27 cellular contexts compared by ENCODE assay signal in the genomic region with DNA sequence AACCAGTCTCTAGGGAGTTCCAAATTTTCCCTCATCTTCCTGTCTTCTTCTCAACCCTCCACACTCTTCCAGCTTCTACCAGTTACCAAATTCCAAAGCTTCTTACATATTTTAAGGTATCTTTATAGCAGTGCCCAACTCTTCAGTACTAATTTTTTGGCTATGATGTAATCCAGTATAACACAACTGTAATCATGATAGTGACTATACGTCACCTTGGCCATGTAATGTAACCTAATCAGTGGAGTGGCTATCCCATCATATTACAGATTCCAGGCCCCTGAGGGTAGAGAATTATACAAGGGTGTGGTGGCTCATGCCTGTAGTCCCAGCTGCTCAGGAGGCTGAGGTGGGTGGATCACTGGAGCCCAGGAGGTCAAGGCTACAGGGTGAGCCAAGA.
DNase-seq lines count a peak whose midpoint lies in the region; ATAC-seq and TF ChIP-seq lines count a peak whose summit lies in the region.
"Had no signal": no experiment of that assay in that cellular context is flagged by ENCODE, and none has a peak within 500 bp of the region (broad histone marks: within the 10 kb centered on the region; RNA-seq: fewer than 3 reads in every experiment).

No MANE protein-coding gene starts in this region.

- WGBS in psoas muscle, 3 donors, result 36 to 89% (median 45%) methylated on average over 1 of the region's 1 CpG

- no peak overlapping the region for H3K27ac ChIP-seq in HEK293 (ENCODE audit: extremely low read depth, low read depth, low read length)
- no peak overlapping the region for H3K27ac ChIP-seq in psoas muscle
- H3K27ac ChIP-seq: C4-2B, GM23248, Peyer's patch had no signal

- H3K36me3 Mint-ChIP-seq in chondrocyte (ENCODE audit: low read depth), result no peaks in the 10 kb centered on the region
- H3K36me3 Mint-ChIP-seq: CD8-positive, alpha-beta T cell had no signal

- DNase-seq in EL (peak; percentile 29), chondrocyte (ENCODE audit: low spot score) (no peak), psoas muscle (no peak), DMS79 treated with DMSO at 0.1 percent for 48 hours (lab: John Stamatoyannopoulos, UW) (no peak), HK-2 (ENCODE audit: unreplicated experiment) (no peak)
- DNase-seq: Caco-2; CD8-positive, alpha-beta T cell; DMS 273 treated with DMSO at 0.1 percent for 48 hours; DMS79; GM23248; H9; KBM-7; MM.1S; NCI-H1417; NCI-H1694; NCI-H2029 treated with DMSO at 0.1 percent for 48 hours; NCI-H510A; NCI-H69; OCI-M1; Peyer's patch; SIG-M5; SK-N-SH; T-helper 2 cell had no signal

- H3K9me3 Mint-ChIP-seq in chondrocyte (ENCODE audit: low read depth), result peaks cover 7% of the 10 kb centered on the region

- no peaks in the 10 kb centered on the region for H3K36me3 ChIP-seq in HEK293 (ENCODE audit: control insufficient read depth in 2 of 2, insufficient read depth in 1 of 2, low read length in 2 of 2)
- H3K36me3 ChIP-seq in psoas muscle (ENCODE audit: insufficient read depth in 1 of 2, low read depth in 1 of 2), result no peaks in the 10 kb centered on the region
- H3K36me3 ChIP-seq: Peyer's patch had no signal

- H3K4me3 ChIP-seq in HEK293 (ENCODE audit: low read depth, low read length) (no peak overlapping the region), psoas muscle (no peak overlapping the region)
- H3K4me3 ChIP-seq: GM23248, Peyer's patch had no signal

- peak overlapping the region; percentile 1 for H3K27ac Mint-ChIP-seq in chondrocyte (ENCODE audit: unreplicated experiment)
- H3K27ac Mint-ChIP-seq: B cell; CD8-positive, alpha-beta T cell; H9 had no signal

- peaks cover 46% of the 10 kb centered on the region for H3K4me1 Mint-ChIP-seq in chondrocyte (ENCODE audit: low read depth)
- H3K4me1 Mint-ChIP-seq: B cell, H9 had no signal

- CTCF ChIA-PET in HEK293 (lab: Yijun Ruan, JAX), result interaction anchor here (0.7 to 1.2 kb wide), 3 partner anchors 53 to 148 kb away, joined by 3 to 4 read pairs (median 3); no protein-coding TSS in a partner anchor

- ATAC-seq in psoas muscle (peak in 3 of 4 donors; percentile 19 to 49 (median 34)), SK-N-SH treated with all-trans-retinoic acid at 6 μM for 48 hours (no peak)
- ATAC-seq: CD8-positive, alpha-beta T cell had no signal

- H3K9me3 ChIP-seq in HEK293 (ENCODE audit: control insufficient read depth, insufficient read depth, low read depth, low read length) (no peaks in the 10 kb centered on the region), psoas muscle (no peaks in the 10 kb centered on the region)
- H3K9me3 ChIP-seq: SK-N-SH had no signal

- H3K4me3 Mint-ChIP-seq in chondrocyte (ENCODE audit: unreplicated experiment), result no peak overlapping the region
- H3K4me3 Mint-ChIP-seq: B cell; CD8-positive, alpha-beta T cell; H9 had no signal

- H3K27me3 Mint-ChIP-seq in chondrocyte (ENCODE audit: low read depth), result no peaks in the 10 kb centered on the region

- POLR2A ChIA-PET in HEK293 (lab: Yijun Ruan, JAX), result no interaction called here

- H3K27me3 ChIP-seq in psoas muscle (ENCODE audit: insufficient read depth in 3 of 3, low read length in 2 of 3), result no peaks in the 10 kb centered on the region
- H3K27me3 ChIP-seq: Peyer's patch had no signal

- intact Hi-C loops in psoas muscle (cut with DNase I), result loop anchor here in 1 of 2 donors (5.0 kb wide), 1 partner anchor 41 kb away; no protein-coding TSS in a partner anchor

- H3K4me1 ChIP-seq in HEK293 (ENCODE audit: control insufficient read depth, insufficient read depth, low read length) (no peaks in the 10 kb centered on the region), psoas muscle (no peaks in the 10 kb centered on the region)
- H3K4me1 ChIP-seq: Caco-2, Peyer's patch had no signal

- TF ChIP-seq CTCF in HEK293 (tag by site-specific recombination; IDR thresholded peaks at IDR 0.05) (no peak), chondrocyte (IDR thresholded peaks at IDR 0.05) (no peak), psoas muscle (IDR thresholded peaks at IDR 0.05) (no peak)

TF ChIP-seq in HEK293, 187 proteins besides CTCF, POLR2A, EP300 and RAD21 (continues in another document):
- TF ChIP-seq, protein P1, sequence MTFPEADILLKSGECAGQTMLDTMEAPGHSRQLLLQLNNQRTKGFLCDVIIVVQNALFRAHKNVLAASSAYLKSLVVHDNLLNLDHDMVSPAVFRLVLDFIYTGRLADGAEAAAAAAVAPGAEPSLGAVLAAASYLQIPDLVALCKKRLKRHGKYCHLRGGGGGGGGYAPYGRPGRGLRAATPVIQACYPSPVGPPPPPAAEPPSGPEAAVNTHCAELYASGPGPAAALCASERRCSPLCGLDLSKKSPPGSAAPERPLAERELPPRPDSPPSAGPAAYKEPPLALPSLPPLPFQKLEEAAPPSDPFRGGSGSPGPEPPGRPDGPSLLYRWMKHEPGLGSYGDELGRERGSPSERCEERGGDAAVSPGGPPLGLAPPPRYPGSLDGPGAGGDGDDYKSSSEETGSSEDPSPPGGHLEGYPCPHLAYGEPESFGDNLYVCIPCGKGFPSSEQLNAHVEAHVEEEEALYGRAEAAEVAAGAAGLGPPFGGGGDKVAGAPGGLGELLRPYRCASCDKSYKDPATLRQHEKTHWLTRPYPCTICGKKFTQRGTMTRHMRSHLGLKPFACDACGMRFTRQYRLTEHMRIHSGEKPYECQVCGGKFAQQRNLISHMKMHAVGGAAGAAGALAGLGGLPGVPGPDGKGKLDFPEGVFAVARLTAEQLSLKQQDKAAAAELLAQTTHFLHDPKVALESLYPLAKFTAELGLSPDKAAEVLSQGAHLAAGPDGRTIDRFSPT (tag by site-specific recombination; IDR thresholded peaks at IDR 0.05), result peak; percentile 74

TF ChIP-seq in SK-N-SH treated with all-trans-retinoic acid at 6 μM for 48 hours, 23 proteins besides CTCF, POLR2A, EP300 and RAD21:
- TF ChIP-seq ZC3H10 (CRISPR knock-in tag; IDR thresholded peaks at IDR 0.05) (no peak), ZNF70 (CRISPR knock-in tag; IDR thresholded peaks at IDR 0.05) (no peak), OSR1 (CRISPR knock-in tag; IDR thresholded peaks at IDR 0.05) (no peak), ZFP3 (CRISPR knock-in tag; IDR thresholded peaks at IDR 0.05) (no peak), RARB (CRISPR knock-in tag; IDR thresholded peaks at IDR 0.05) (no peak), CSDC2 (CRISPR knock-in tag; IDR thresholded peaks at IDR 0.05) (no peak), TCF4 (CRISPR knock-in tag; IDR thresholded peaks at IDR 0.05; ENCODE audit: borderline replicate concordance) (no peak), ARNTL (CRISPR knock-in tag; IDR thresholded peaks at IDR 0.05; ENCODE audit: borderline replicate concordance, low read depth) (no peak), ESRRG (CRISPR knock-in tag; IDR thresholded peaks at IDR 0.05) (no peak), ISL1 (CRISPR knock-in tag; IDR thresholded peaks at IDR 0.05) (no peak), ZNF565 (CRISPR knock-in tag; conservative IDR thresholded peaks at IDR 0.05; ENCODE audit: low read depth) (no peak)
- TF ChIP-seq, protein P2, sequence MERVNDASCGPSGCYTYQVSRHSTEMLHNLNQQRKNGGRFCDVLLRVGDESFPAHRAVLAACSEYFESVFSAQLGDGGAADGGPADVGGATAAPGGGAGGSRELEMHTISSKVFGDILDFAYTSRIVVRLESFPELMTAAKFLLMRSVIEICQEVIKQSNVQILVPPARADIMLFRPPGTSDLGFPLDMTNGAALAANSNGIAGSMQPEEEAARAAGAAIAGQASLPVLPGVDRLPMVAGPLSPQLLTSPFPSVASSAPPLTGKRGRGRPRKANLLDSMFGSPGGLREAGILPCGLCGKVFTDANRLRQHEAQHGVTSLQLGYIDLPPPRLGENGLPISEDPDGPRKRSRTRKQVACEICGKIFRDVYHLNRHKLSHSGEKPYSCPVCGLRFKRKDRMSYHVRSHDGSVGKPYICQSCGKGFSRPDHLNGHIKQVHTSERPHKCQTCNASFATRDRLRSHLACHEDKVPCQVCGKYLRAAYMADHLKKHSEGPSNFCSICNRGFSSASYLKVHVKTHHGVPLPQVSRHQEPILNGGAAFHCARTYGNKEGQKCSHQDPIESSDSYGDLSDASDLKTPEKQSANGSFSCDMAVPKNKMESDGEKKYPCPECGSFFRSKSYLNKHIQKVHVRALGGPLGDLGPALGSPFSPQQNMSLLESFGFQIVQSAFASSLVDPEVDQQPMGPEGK (CRISPR knock-in tag; IDR thresholded peaks at IDR 0.05; ENCODE audit: borderline replicate concordance), result no peak
- TF ChIP-seq, protein P3, sequence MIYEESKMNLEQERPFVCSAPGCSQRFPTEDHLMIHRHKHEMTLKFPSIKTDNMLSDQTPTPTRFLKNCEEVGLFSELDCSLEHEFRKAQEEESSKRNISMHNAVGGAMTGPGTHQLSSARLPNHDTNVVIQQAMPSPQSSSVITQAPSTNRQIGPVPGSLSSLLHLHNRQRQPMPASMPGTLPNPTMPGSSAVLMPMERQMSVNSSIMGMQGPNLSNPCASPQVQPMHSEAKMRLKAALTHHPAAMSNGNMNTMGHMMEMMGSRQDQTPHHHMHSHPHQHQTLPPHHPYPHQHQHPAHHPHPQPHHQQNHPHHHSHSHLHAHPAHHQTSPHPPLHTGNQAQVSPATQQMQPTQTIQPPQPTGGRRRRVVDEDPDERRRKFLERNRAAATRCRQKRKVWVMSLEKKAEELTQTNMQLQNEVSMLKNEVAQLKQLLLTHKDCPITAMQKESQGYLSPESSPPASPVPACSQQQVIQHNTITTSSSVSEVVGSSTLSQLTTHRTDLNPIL (CRISPR knock-in tag; IDR thresholded peaks at IDR 0.05; ENCODE audit: low read depth), result no peak
- TF ChIP-seq, protein P4, sequence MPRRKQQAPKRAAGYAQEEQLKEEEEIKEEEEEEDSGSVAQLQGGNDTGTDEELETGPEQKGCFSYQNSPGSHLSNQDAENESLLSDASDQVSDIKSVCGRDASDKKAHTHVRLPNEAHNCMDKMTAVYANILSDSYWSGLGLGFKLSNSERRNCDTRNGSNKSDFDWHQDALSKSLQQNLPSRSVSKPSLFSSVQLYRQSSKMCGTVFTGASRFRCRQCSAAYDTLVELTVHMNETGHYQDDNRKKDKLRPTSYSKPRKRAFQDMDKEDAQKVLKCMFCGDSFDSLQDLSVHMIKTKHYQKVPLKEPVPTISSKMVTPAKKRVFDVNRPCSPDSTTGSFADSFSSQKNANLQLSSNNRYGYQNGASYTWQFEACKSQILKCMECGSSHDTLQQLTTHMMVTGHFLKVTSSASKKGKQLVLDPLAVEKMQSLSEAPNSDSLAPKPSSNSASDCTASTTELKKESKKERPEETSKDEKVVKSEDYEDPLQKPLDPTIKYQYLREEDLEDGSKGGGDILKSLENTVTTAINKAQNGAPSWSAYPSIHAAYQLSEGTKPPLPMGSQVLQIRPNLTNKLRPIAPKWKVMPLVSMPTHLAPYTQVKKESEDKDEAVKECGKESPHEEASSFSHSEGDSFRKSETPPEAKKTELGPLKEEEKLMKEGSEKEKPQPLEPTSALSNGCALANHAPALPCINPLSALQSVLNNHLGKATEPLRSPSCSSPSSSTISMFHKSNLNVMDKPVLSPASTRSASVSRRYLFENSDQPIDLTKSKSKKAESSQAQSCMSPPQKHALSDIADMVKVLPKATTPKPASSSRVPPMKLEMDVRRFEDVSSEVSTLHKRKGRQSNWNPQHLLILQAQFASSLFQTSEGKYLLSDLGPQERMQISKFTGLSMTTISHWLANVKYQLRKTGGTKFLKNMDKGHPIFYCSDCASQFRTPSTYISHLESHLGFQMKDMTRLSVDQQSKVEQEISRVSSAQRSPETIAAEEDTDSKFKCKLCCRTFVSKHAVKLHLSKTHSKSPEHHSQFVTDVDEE (CRISPR knock-in tag; IDR thresholded peaks at IDR 0.05), result no peak
